In genomic region chr6:107579413-107579812, GRCh38 we compare ENCODE assay signal across 20 cellular contexts.
"Had no signal": no experiment of that assay in that cellular context is flagged by ENCODE, and none has a peak within 500 bp of the region (broad histone marks: within the 10 kb centered on the region; RNA-seq: fewer than 3 reads in every experiment).

No MANE protein-coding gene starts in this region.

- H3K4me2 ChIP-seq: hepatocyte had no signal

- H3K36me3 ChIP-seq: esophagus squamous epithelium, spleen had no signal

- H3K4me1 Mint-ChIP-seq: naive thymus-derived CD8-positive, alpha-beta T cell had no signal

- H2AFZ ChIP-seq: hepatocyte had no signal

- ATAC-seq: effector memory CD8-positive, alpha-beta T cell; gastroesophageal sphincter; left lobe of liver; mucosa of descending colon; naive thymus-derived CD8-positive, alpha-beta T cell; psoas muscle; sciatic nerve had no signal

- DNase-seq: cerebellar nuclear complex; effector memory CD8-positive, alpha-beta T cell; esophagus squamous epithelium; foreskin fibroblast; mammary epithelial cell; mucosa of descending colon; naive thymus-derived CD8-positive, alpha-beta T cell; psoas muscle; spleen; stimulated activated CD4-positive, alpha-beta T cell treated with anti-CD3 and anti-CD28 coated beads, Interleukin-15, amount 100 ng/mL, for 24 hours; stimulated activated CD4-positive, alpha-beta T cell treated with anti-CD3 and anti-CD28 coated beads, Interleukin-1b, Interleukin-23, amount 100 ng/mL, for 48 hours; stimulated activated naive CD4-positive, alpha-beta T cell; stomach; substantia nigra had no signal

- H3K27ac ChIP-seq: esophagus squamous epithelium, gastroesophageal sphincter, hepatocyte, psoas muscle, spleen, stomach had no signal

- H3K27me3 ChIP-seq: esophagus squamous epithelium, gastroesophageal sphincter, hepatocyte, spleen, stomach had no signal

- H3K27ac Mint-ChIP-seq: dendritic cell treated with granulocyte-macrophage colony-stimulating factor and Interleukin-4, amounts not matched to agents 40 ng/mL and 50 ng/mL, for 4 days; effector memory CD8-positive, alpha-beta T cell; type B pancreatic cell had no signal

- H3K9me3 Mint-ChIP-seq: effector memory CD8-positive, alpha-beta T cell; naive thymus-derived CD8-positive, alpha-beta T cell; type B pancreatic cell had no signal

- H3K4me3 ChIP-seq: esophagus squamous epithelium, gastroesophageal sphincter, hepatocyte, mucosa of descending colon, psoas muscle, spleen, stomach had no signal

- H3K36me3 Mint-ChIP-seq: naive thymus-derived CD8-positive, alpha-beta T cell had no signal

- H3K79me2 ChIP-seq: hepatocyte had no signal

- H3K9me3 ChIP-seq: esophagus squamous epithelium, gastroesophageal sphincter, mucosa of descending colon, psoas muscle, spleen, stomach had no signal

- H3K4me3 Mint-ChIP-seq: dendritic cell treated with granulocyte-macrophage colony-stimulating factor and Interleukin-4, amounts not matched to agents 40 ng/mL and 50 ng/mL, for 4 days; effector memory CD8-positive, alpha-beta T cell; naive thymus-derived CD8-positive, alpha-beta T cell; type B pancreatic cell had no signal

- H3K4me1 ChIP-seq: esophagus squamous epithelium, gastroesophageal sphincter, psoas muscle, spleen, stomach had no signal
